ENCODE assay signal across 14 cellular contexts in genomic region chr6:166460473-166461437, GRCh38.
DNase-seq lines count a peak whose midpoint lies in the region; ATAC-seq and TF ChIP-seq lines count a peak whose summit lies in the region.
"Had no signal": no experiment of that assay in that cellular context is flagged by ENCODE, and none has a peak within 500 bp of the region (broad histone marks: within the 10 kb centered on the region; RNA-seq: fewer than 3 reads in every experiment).

No MANE protein-coding gene starts in this region.

- no peak overlapping the region for H3K4me3 ChIP-seq in GM23338
- no peak overlapping the region for H3K4me3 ChIP-seq in RWPE2 (ENCODE audit: severe bottlenecking)
- H3K4me3 ChIP-seq in sigmoid colon: no peak overlapping the region
- H3K4me3 ChIP-seq: HAP-1 had no signal

- DNase-seq in AG08395 (ENCODE audit: low spot score): peak; percentile 14
- no peak for DNase-seq in GM23338 (ENCODE audit: low spot score)
- DNase-seq in RWPE2 (ENCODE audit: low spot score): no peak
- DNase-seq in iris pigment epithelial cell (ENCODE audit: low read depth): peak; percentile 15
- DNase-seq in KG1 (lab: John Stamatoyannopoulos, UW): no peak
- DNase-seq in stimulated activated effector memory CD8-positive, alpha-beta T cell treated with anti-CD3 and anti-CD28 coated beads, Interleukin-12 subunit alpha, Interleukin-12 subunit beta, amount 100 ng/mL, for 72 hours (ENCODE audit: low spot score in 2 of 2): no peak
- DNase-seq in sigmoid colon: no peak
- DNase-seq in nephron progenitor cell: no peak
- DNase-seq: activated CD8-positive, alpha-beta memory T cell treated with anti-CD3 and anti-CD28 coated beads, Interleukin-2, amount 10 ng/mL, durations not matched to agents 7 days and 5 days; activated naive CD4-positive, alpha-beta T cell treated with Interleukin-2 at 50 U/mL for 16 hours; DMS53; small intestine; WERI-Rb-1 had no signal

- H3K27ac Mint-ChIP-seq in GM23338 (no peak overlapping the region; the same call in 1 of the 2 replicates), nephron progenitor cell (no peak overlapping the region)
- no peak overlapping the region for H3K27ac Mint-ChIP-seq in stimulated activated effector memory CD8-positive, alpha-beta T cell treated with anti-CD3 and anti-CD28 coated beads, Interleukin-12 subunit alpha, Interleukin-12 subunit beta, amount 100 ng/mL, for 72 hours
- H3K27ac Mint-ChIP-seq: activated CD8-positive, alpha-beta memory T cell treated with anti-CD3 and anti-CD28 coated beads, Interleukin-2, amount 10 ng/mL, durations not matched to agents 7 days and 5 days had no signal

- no peaks in the 10 kb centered on the region for H3K9me2 ChIP-seq in GM23338 (ENCODE audit: insufficient read depth)

- H4K20me1 ChIP-seq in GM23338 (replicated peaks; ENCODE audit: insufficient read depth): no peaks in the 10 kb centered on the region

- H3K9me3 ChIP-seq in RWPE2 (ENCODE audit: severe bottlenecking) (no peaks in the 10 kb centered on the region), sigmoid colon (no peaks in the 10 kb centered on the region)
- H3K9me3 ChIP-seq: HAP-1 had no signal

- H3K4me1 ChIP-seq in GM23338 (ENCODE audit: insufficient read depth): no peaks in the 10 kb centered on the region
- peaks cover 11% of the 10 kb centered on the region for H3K4me1 ChIP-seq in RWPE2 (ENCODE audit: insufficient read depth, poor library complexity, severe bottlenecking)
- peaks cover 0 to 11% (median 5%) of the 10 kb centered on the region in 4 donors for H3K4me1 ChIP-seq in sigmoid colon

- no peak overlapping the region for H3K4me2 ChIP-seq in GM23338

- H3K36me3 ChIP-seq in GM23338 (ENCODE audit: insufficient read depth) (no peaks in the 10 kb centered on the region; the same call in 1 of the 2 replicates), RWPE2 (ENCODE audit: low read depth) (peaks cover 22% of the 10 kb centered on the region), sigmoid colon (peaks cover 0 to 15% (median under 1%) of the 10 kb centered on the region in 4 donors)
- H3K36me3 ChIP-seq: HAP-1, WERI-Rb-1 had no signal

- H3K27me3 Mint-ChIP-seq in GM23338 (ENCODE audit: insufficient read depth, low read depth, poor library complexity) (peaks cover 9% of the 10 kb centered on the region), nephron progenitor cell (ENCODE audit: low read depth, poor library complexity) (peaks cover 4% of the 10 kb centered on the region)
- H3K27me3 Mint-ChIP-seq: activated CD8-positive, alpha-beta memory T cell treated with anti-CD3 and anti-CD28 coated beads, Interleukin-2, amount 10 ng/mL, durations not matched to agents 7 days and 5 days had no signal

- H2AFZ ChIP-seq in GM23338: no peak overlapping the region

- ATAC-seq in GM23338 (peak; percentile 27; the same call in 2 of the 3 replicates), RWPE2 (ENCODE audit: low read depth) (peak; percentile 76)
- ATAC-seq in stimulated activated effector memory CD8-positive, alpha-beta T cell treated with anti-CD3 and anti-CD28 coated beads, Interleukin-12 subunit alpha, Interleukin-12 subunit beta, amount 100 ng/mL, for 72 hours: no peak
- ATAC-seq: activated CD8-positive, alpha-beta memory T cell treated with anti-CD3 and anti-CD28 coated beads, Interleukin-2, amount 10 ng/mL, durations not matched to agents 7 days and 5 days had no signal

- no peaks in the 10 kb centered on the region for H3F3A ChIP-seq in GM23338 (replicated peaks; ENCODE audit: low read depth)

- 59 to 69% methylated on average over 25 of the region's 25 CpGs for WGBS in sigmoid colon, 2 donors

- no peak overlapping the region for H3K27ac ChIP-seq in GM23338 (ENCODE audit: low read depth)
- peak overlapping the region; percentile 68 for H3K27ac ChIP-seq in RWPE2 (ENCODE audit: poor library complexity, severe bottlenecking)
- H3K27ac ChIP-seq in sigmoid colon: no peak overlapping the region
- H3K27ac ChIP-seq: WERI-Rb-1 had no signal

- TF ChIP-seq CTCF in GM23338 (conservative IDR thresholded peaks at IDR 0.05; ENCODE audit: low read depth in 2 of 2) (no peak), RWPE2 (IDR thresholded peaks at IDR 0.05; ENCODE audit: poor library complexity, severe bottlenecking) (no peak), sigmoid colon (IDR thresholded peaks at IDR 0.05) (no peak), nephron progenitor cell (IDR thresholded peaks at IDR 0.05) (no peak)

- H3K27me3 ChIP-seq in GM23338 (ENCODE audit: insufficient read depth) (no peaks in the 10 kb centered on the region), RWPE2 (ENCODE audit: insufficient read depth, poor library complexity, severe bottlenecking) (no peaks in the 10 kb centered on the region), sigmoid colon (no peaks in the 10 kb centered on the region)

- no peak for TF ChIP-seq EP300 in sigmoid colon (IDR thresholded peaks at IDR 0.05)

- intact Hi-C loops in sigmoid colon (cut with DNase I): loop anchor here (10.0 kb wide), 1 partner anchor 234 kb away; no protein-coding TSS in a partner anchor

- peaks cover 9% of the 10 kb centered on the region for H3K4me1 Mint-ChIP-seq in GM23338
- H3K4me1 Mint-ChIP-seq in stimulated activated effector memory CD8-positive, alpha-beta T cell treated with anti-CD3 and anti-CD28 coated beads, Interleukin-12 subunit alpha, Interleukin-12 subunit beta, amount 100 ng/mL, for 72 hours: peaks cover 11% of the 10 kb centered on the region
- H3K4me1 Mint-ChIP-seq in nephron progenitor cell: peaks cover 27% of the 10 kb centered on the region

- no peak overlapping the region for H3K4me3 Mint-ChIP-seq in GM23338
- H3K4me3 Mint-ChIP-seq in stimulated activated effector memory CD8-positive, alpha-beta T cell treated with anti-CD3 and anti-CD28 coated beads, Interleukin-12 subunit alpha, Interleukin-12 subunit beta, amount 100 ng/mL, for 72 hours: no peak overlapping the region
- H3K4me3 Mint-ChIP-seq in nephron progenitor cell: no peak overlapping the region
- H3K4me3 Mint-ChIP-seq: activated CD8-positive, alpha-beta memory T cell treated with anti-CD3 and anti-CD28 coated beads, Interleukin-2, amount 10 ng/mL, durations not matched to agents 7 days and 5 days had no signal

- TF ChIP-seq POLR2A in sigmoid colon (IDR thresholded peaks at IDR 0.05): no peak

- H3K36me3 Mint-ChIP-seq in GM23338 (ENCODE audit: low read depth) (peaks cover 35% of the 10 kb centered on the region), nephron progenitor cell (ENCODE audit: low read depth) (peaks cover 23% of the 10 kb centered on the region)
- no peaks in the 10 kb centered on the region for H3K36me3 Mint-ChIP-seq in stimulated activated effector memory CD8-positive, alpha-beta T cell treated with anti-CD3 and anti-CD28 coated beads, Interleukin-12 subunit alpha, Interleukin-12 subunit beta, amount 100 ng/mL, for 72 hours

- H3K79me2 ChIP-seq in GM23338 (replicated peaks; ENCODE audit: insufficient read depth): no peaks in the 10 kb centered on the region

- H3K9me3 Mint-ChIP-seq in GM23338 (no peaks in the 10 kb centered on the region; the same call in 2 of the 3 replicates), nephron progenitor cell (peaks cover 18% of the 10 kb centered on the region)
- H3K9me3 Mint-ChIP-seq in stimulated activated effector memory CD8-positive, alpha-beta T cell treated with anti-CD3 and anti-CD28 coated beads, Interleukin-12 subunit alpha, Interleukin-12 subunit beta, amount 100 ng/mL, for 72 hours: no peaks in the 10 kb centered on the region

TF ChIP-seq in GM23338, 12 proteins besides CTCF, POLR2A, EP300 and RAD21 (continues in another document):
- no peak for TF ChIP-seq POLR2AphosphoS5 (IDR thresholded peaks at IDR 0.05; ENCODE audit: low read depth)

Comparison
In these comparisons a context has a peak if more than half of its experiments do, and no peak if none do; other contexts are left out.
1. DNase-seq: peak in AG08395 (single experiment) and iris pigment epithelial cell (single experiment); none in GM23338 (single experiment), RWPE2 (single experiment), KG1 (single experiment), stimulated activated effector memory CD8-positive, alpha-beta T cell treated with anti-CD3 and anti-CD28 coated beads, Interleukin-12 subunit alpha, Interleukin-12 subunit beta, amount 100 ng/mL, for 72 hours (0 of 2), sigmoid colon (single experiment) and nephron progenitor cell (single experiment).